ENCODE assay signal across 21 cellular contexts in genomic region chr7:80087768-80088170, GRCh38. TPM values are rescaled to one million over a fixed set of nuclear protein-coding genes. Genes with fewer than 3 reads are reported as not detected.
A peak's percentile ranks its signal among the peaks of the same experiment; 100 is the strongest.
DNase-seq lines count a peak whose midpoint lies in the region; FAIRE-seq and TF ChIP-seq lines count a peak whose summit lies in the region.
"Had no signal": no experiment of that assay in that cellular context is flagged by ENCODE, and none has a peak within 500 bp of the region (broad histone marks: within the 10 kb centered on the region; RNA-seq: fewer than 3 reads in every experiment).

No MANE protein-coding gene starts in this region.

- CTCF ChIA-PET in mammary epithelial cell (lab: Charles Lee; ENCODE audit: low non-redundant PET), result no interaction called here

- BruUV-seq in mammary epithelial cell (replicated peaks; lab: Mats Ljungman, UMichigan), result no TSS peak

- no peaks in the 10 kb centered on the region for H4K20me1 ChIP-seq in mammary epithelial cell (ENCODE audit: insufficient read depth, low read length)

- H3K27me3 ChIP-seq in mammary epithelial cell (ENCODE audit: insufficient read depth, low read length), result no peaks in the 10 kb centered on the region
- no peaks in the 10 kb centered on the region for H3K27me3 ChIP-seq in breast epithelium
- no peaks in the 10 kb centered on the region for H3K27me3 ChIP-seq in neuron (ENCODE audit: insufficient read depth, low read length)
- H3K27me3 ChIP-seq: body of pancreas, Peyer's patch, sigmoid colon, suprapubic skin had no signal

- no peak for FAIRE-seq in D721Med (lab: Jason Lieb, UNC)

- in situ Hi-C loops in mammary epithelial cell (cut with MboI; ENCODE audit: low sequenced_read_pairs in 2 of 2), result loop anchor here (25.0 kb wide), 3 partner anchors 300 to 1375 kb away; no protein-coding TSS in a partner anchor

- intact Hi-C loops in mammary epithelial cell (cut with micrococcal nuclease) (no loop called here), breast epithelium (cut with DNase I; ENCODE audit: low total_unique reads) (no loop called here)

- DNase-seq in mammary epithelial cell (peak; percentile 14), breast epithelium (ENCODE audit: low spot score in 2 of 2) (no peak), choroid plexus epithelial cell (ENCODE audit: low read depth) (peak; percentile 62), ecto neural progenitor cell (ENCODE audit: low spot score) (no peak), cerebellar nuclear complex (lab: John Stamatoyannopoulos, UW) (no peak), D721Med (ENCODE audit: insufficient read length, low spot score) (no peak)
- no peak for DNase-seq in activated CD8-positive, alpha-beta memory T cell treated with anti-CD3 and anti-CD28 coated beads, Interleukin-2, amount 50 U/mL, for 4 hours
- DNase-seq: 8988T; activated naive CD4-positive, alpha-beta T cell treated with anti-CD3 and anti-CD28 coated beads, Interleukin-2, amount 50 U/mL, for 16 hours; activated T-cell treated with anti-CD3 and anti-CD28 coated beads, Interleukin-2, amount 50 U/mL, for 1 hour; body of pancreas; DMS79; effector CD4-positive, alpha-beta T cell; NCI-H1417; NCI-H82; nucleus accumbens; Peyer's patch; sigmoid colon; stimulated activated CD4-positive, alpha-beta T cell treated with anti-CD3 and anti-CD28 coated beads, Interleukin-2, amount 100 ng/mL, for 48 hours had no signal

- peaks cover 14% of the 10 kb centered on the region for H3K4me1 ChIP-seq in mammary epithelial cell (ENCODE audit: insufficient read depth, low read length)
- no peaks in the 10 kb centered on the region for H3K4me1 ChIP-seq in breast epithelium
- H3K4me1 ChIP-seq in neuron (ENCODE audit: insufficient read depth, low read length), result no peaks in the 10 kb centered on the region
- H3K4me1 ChIP-seq: body of pancreas, Peyer's patch had no signal

- no peak overlapping the region for H3K9ac ChIP-seq in mammary epithelial cell (ENCODE audit: insufficient read depth, low read length)

- dilution Hi-C loops in mammary epithelial cell (cut with HindIII; ENCODE audit: low sequenced_read_pairs), result no loop called here

- H3K36me3 ChIP-seq in mammary epithelial cell (ENCODE audit: insufficient read depth, low read length), result no peaks in the 10 kb centered on the region
- H3K36me3 ChIP-seq in breast epithelium, result no peaks in the 10 kb centered on the region
- no peaks in the 10 kb centered on the region for H3K36me3 ChIP-seq in neuron (ENCODE audit: insufficient read depth, low read length)
- H3K36me3 ChIP-seq: Peyer's patch, sigmoid colon, suprapubic skin had no signal

- H3K4me2 ChIP-seq in mammary epithelial cell (ENCODE audit: insufficient read depth, low read depth, low read length), result no peak overlapping the region

- no peaks in the 10 kb centered on the region for H3K79me2 ChIP-seq in mammary epithelial cell (ENCODE audit: insufficient read depth, low read length)

- 67% methylated on average over 1 of the region's 1 CpG for WGBS in mammary epithelial cell (ENCODE audit: low coverage, missing lambda C conversion rate)

- H3K4me3 ChIP-seq in mammary epithelial cell (replicated peaks in 1 of 3; ENCODE audit: insufficient read depth in 1 of 3, low read depth in 2 of 3, low read length in 3 of 3) (no peak overlapping the region), breast epithelium (no peak overlapping the region), choroid plexus epithelial cell (ENCODE audit: low read depth, low read length) (no peak overlapping the region), neuron (ENCODE audit: low read length) (no peak overlapping the region)
- H3K4me3 ChIP-seq: body of pancreas, Peyer's patch, sigmoid colon, suprapubic skin had no signal

- TF ChIP-seq CTCF in mammary epithelial cell (conservative IDR thresholded peaks at IDR 0.05 in 1 of 2, IDR thresholded peaks at IDR 0.05 in 1 of 2; ENCODE audit: extremely low read depth in 1 of 2, insufficient read depth in 1 of 2, low read depth in 1 of 2, low read length in 2 of 2) (no peak), breast epithelium (IDR thresholded peaks at IDR 0.05) (no peak), choroid plexus epithelial cell (conservative IDR thresholded peaks at IDR 0.05; ENCODE audit: low read depth, low read length) (no peak), D721Med (IDR thresholded peaks at IDR 0.05; ENCODE audit: insufficient read depth, missing control alignments) (no peak)

- H3K9me3 ChIP-seq in mammary epithelial cell (replicated peaks; ENCODE audit: insufficient read depth, low read length) (no peaks in the 10 kb centered on the region), breast epithelium (peaks cover 0 to 8% of the 10 kb centered on the region in 2 donors), neuron (ENCODE audit: low read length) (no peaks in the 10 kb centered on the region)
- H3K9me3 ChIP-seq: body of pancreas, Peyer's patch, sigmoid colon, suprapubic skin had no signal

- peak overlapping the region; percentile 48 for H2AFZ ChIP-seq in mammary epithelial cell (ENCODE audit: low read depth, low read length)
- peak overlapping the region; percentile 1 for H2AFZ ChIP-seq in neuron (ENCODE audit: low read depth, low read length)

- H3K27ac ChIP-seq in mammary epithelial cell (ENCODE audit: insufficient read depth, low read depth, low read length) (no peak overlapping the region), breast epithelium (no peak overlapping the region)
- H3K27ac ChIP-seq: body of pancreas, suprapubic skin had no signal

- no peak for TF ChIP-seq POLR2A in breast epithelium (IDR thresholded peaks at IDR 0.05)

RNA-seq across cellular contexts. Expression of gene GNAI1, which starts 46.9 kb away (rescaled TPM):
- total RNA-seq in mammary epithelial cell (10 to 100 TPM; 39.6 to 39.8 TPM), breast epithelium (10 to 100 TPM; 25.6 to 75.2 (median 27.5) TPM)
- polyA plus RNA-seq in mammary epithelial cell, result 26.8 TPM
- polyA minus RNA-seq in mammary epithelial cell, result 17.4 TPM

Comparison
In these comparisons a context has a peak if more than half of its experiments do, and no peak if none do; other contexts are left out.
1. DNase-seq: peak in mammary epithelial cell (single experiment) and choroid plexus epithelial cell (single experiment); none in breast epithelium (0 of 2), activated CD8-positive, alpha-beta memory T cell treated with anti-CD3 and anti-CD28 coated beads, Interleukin-2, amount 50 U/mL, for 4 hours (single experiment), ecto neural progenitor cell (single experiment), cerebellar nuclear complex (0 of 2) and D721Med (single experiment).